ENCODE assay signal across 8 cellular contexts in the genomic region with DNA sequence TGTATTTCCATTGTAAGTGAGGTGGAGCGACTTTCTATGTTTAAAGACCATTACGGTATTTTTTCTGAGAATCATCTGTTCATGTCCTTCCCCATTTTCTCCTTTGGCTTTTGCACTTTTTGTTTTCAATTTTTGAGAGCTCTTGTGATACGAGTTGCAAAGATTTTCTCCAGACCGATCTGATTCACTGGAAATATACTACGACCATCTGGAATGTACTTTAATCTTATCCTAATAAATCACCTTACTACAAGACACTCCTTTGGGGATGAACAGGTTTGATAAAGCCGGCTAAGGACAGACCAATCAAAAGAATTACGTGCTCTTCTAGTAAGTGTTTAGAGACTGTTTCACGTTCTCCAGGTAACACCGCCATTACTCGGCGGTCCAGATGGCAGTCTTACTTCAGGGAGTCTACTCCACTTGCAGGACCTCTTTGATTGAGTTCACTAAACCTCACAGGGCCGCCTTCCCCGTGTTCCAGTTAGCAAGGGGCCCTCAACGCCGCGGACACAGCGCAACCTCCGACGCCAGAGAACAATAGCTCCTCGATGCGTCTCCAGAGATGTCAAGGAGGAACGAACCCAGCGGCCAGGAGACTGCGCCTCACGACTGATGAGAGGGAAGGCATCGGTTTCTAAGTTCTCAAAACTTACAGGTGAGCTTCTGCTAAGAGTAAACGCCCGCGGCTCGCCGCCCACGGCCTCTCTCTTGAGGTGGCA. TPM values are rescaled to one million over a fixed set of nuclear protein-coding genes. Genes with fewer than 3 reads are reported as not detected.
DNase-seq lines count a peak whose midpoint lies in the region; ATAC-seq and TF ChIP-seq lines count a peak whose summit lies in the region.

No MANE protein-coding gene starts in this region.

- H4K91ac ChIP-seq in trophoblast cell (ENCODE audit: low read depth, low read length): peak overlapping the region; percentile 76

- H3K79me2 ChIP-seq in trophoblast cell (ENCODE audit: control insufficient read depth, insufficient read depth, low read length, poor library complexity): peaks cover 19% of the 10 kb centered on the region

- H3K14ac ChIP-seq in trophoblast cell (ENCODE audit: low read length): peak overlapping the region; percentile 78

- H4K8ac ChIP-seq in trophoblast cell (ENCODE audit: low read depth, low read length): peak overlapping the region; percentile 84

- H3K23ac ChIP-seq in trophoblast cell (ENCODE audit: low read length): no peak overlapping the region

- H3K36me3 ChIP-seq in SJSA1 (peaks cover 43% of the 10 kb centered on the region), trophoblast cell (ENCODE audit: control insufficient read depth in 1 of 2, insufficient read depth in 2 of 2, low read length in 2 of 2) (peaks cover 2 to 5% of the 10 kb centered on the region in 2 experiments)

- TF ChIP-seq CTCF in fibroblast of the aortic adventitia (IDR thresholded peaks at IDR 0.05; ENCODE audit: insufficient read depth, low read length): no peak

- H3K36me3 Mint-ChIP-seq in T-helper 1 cell treated with Interleukin-12 subunit alpha and Interleukin-12 subunit beta and Interleukin-4 antibody, amounts not matched to agents 30 μg/mL and 1 μg/mL, for 36 hours (ENCODE audit: low read depth): peaks cover 39% of the 10 kb centered on the region

- peak overlapping the region; percentile 22 for H4K12ac ChIP-seq in trophoblast cell (ENCODE audit: low read depth, low read length)

- peak overlapping the region; percentile 24 for H3K18ac ChIP-seq in trophoblast cell (ENCODE audit: low read length)

- peak overlapping the region; percentile 56 for H3K4me2 ChIP-seq in trophoblast cell (ENCODE audit: low read length)

- peak overlapping the region; percentile 28 for H2BK120ac ChIP-seq in trophoblast cell (ENCODE audit: insufficient read depth, low read length, poor library complexity)

- H3K27ac ChIP-seq in SJSA1 (peak overlapping the region; percentile 96), trophoblast cell (ENCODE audit: low read depth, low read length) (peak overlapping the region; percentile 100)

- DNase-seq in T-helper 1 cell: no peak
- no peak for DNase-seq in SJSA1 (ENCODE audit: low read depth in 1 of 2, low spot score in 2 of 2)
- no peak for DNase-seq in fibroblast of the aortic adventitia (ENCODE audit: low read depth)
- DNase-seq in trophoblast cell: no peak
- DNase-seq in HPDE6-E6E7 (ENCODE audit: extremely low spot score): no peak

- no peak overlapping the region for H2BK12ac ChIP-seq in trophoblast cell (ENCODE audit: low read length)

- peak; percentile 21 for ATAC-seq in HG02973 (IDR thresholded peaks at IDR 0.05; ENCODE audit: unreplicated experiment)
- no peak for ATAC-seq in HG03342 (IDR thresholded peaks at IDR 0.05; ENCODE audit: unreplicated experiment)

- H3K4me1 Mint-ChIP-seq in T-helper 1 cell treated with Interleukin-12 subunit alpha and Interleukin-12 subunit beta and Interleukin-4 antibody, amounts not matched to agents 30 μg/mL and 1 μg/mL, for 36 hours (ENCODE audit: low read depth): peaks cover 35% of the 10 kb centered on the region

- no peak overlapping the region for H2AK5ac ChIP-seq in trophoblast cell (ENCODE audit: low read length)

- WGBS in trophoblast cell (ENCODE audit: extremely low coverage, insufficient coverage, insufficient read length): no CpG with 5 or more reads among the region's 32 CpGs

- H3K4me3 Mint-ChIP-seq in T-helper 1 cell treated with Interleukin-12 subunit alpha and Interleukin-12 subunit beta and Interleukin-4 antibody, amounts not matched to agents 30 μg/mL and 1 μg/mL, for 36 hours: peak overlapping the region; percentile 97

- H2BK5ac ChIP-seq in trophoblast cell (ENCODE audit: low read depth, low read length, poor library complexity): peak overlapping the region; percentile 47

- H3K9me3 Mint-ChIP-seq in T-helper 1 cell treated with Interleukin-12 subunit alpha and Interleukin-12 subunit beta and Interleukin-4 antibody, amounts not matched to agents 30 μg/mL and 1 μg/mL, for 36 hours: peaks cover 11% of the 10 kb centered on the region

- H3K4me1 ChIP-seq in SJSA1 (replicated peaks) (peaks cover 19% of the 10 kb centered on the region), trophoblast cell (ENCODE audit: control insufficient read depth in 1 of 2, insufficient read depth in 2 of 2, low read length in 2 of 2) (no peaks in the 10 kb centered on the region)

- peaks cover 5% of the 10 kb centered on the region for H3K9me3 ChIP-seq in SJSA1 (replicated peaks)
- H3K9me3 ChIP-seq in trophoblast cell (ENCODE audit: insufficient read depth, low read depth, low read length): no peaks in the 10 kb centered on the region

- H3K79me1 ChIP-seq in trophoblast cell (ENCODE audit: low read length): peaks cover 13% of the 10 kb centered on the region

- no peaks in the 10 kb centered on the region for H3K27me3 ChIP-seq in SJSA1 (replicated peaks)
- H3K27me3 ChIP-seq in trophoblast cell (ENCODE audit: insufficient read depth, low read length): no peaks in the 10 kb centered on the region

- peak overlapping the region; percentile 28 for H2AFZ ChIP-seq in trophoblast cell (ENCODE audit: insufficient read depth, low read length, poor library complexity)

- peak overlapping the region; percentile 21 for H3K4ac ChIP-seq in trophoblast cell (ENCODE audit: low read depth, low read length)

- H3K9ac ChIP-seq in trophoblast cell (ENCODE audit: low read length): peak overlapping the region; percentile 91

- no peaks in the 10 kb centered on the region for H3K27me3 Mint-ChIP-seq in T-helper 1 cell treated with Interleukin-12 subunit alpha and Interleukin-12 subunit beta and Interleukin-4 antibody, amounts not matched to agents 30 μg/mL and 1 μg/mL, for 36 hours (ENCODE audit: low read depth)

- peak overlapping the region; percentile 99 for H3K27ac Mint-ChIP-seq in T-helper 1 cell treated with Interleukin-12 subunit alpha and Interleukin-12 subunit beta and Interleukin-4 antibody, amounts not matched to agents 30 μg/mL and 1 μg/mL, for 36 hours

- peak overlapping the region; percentile 100 for H3K4me3 ChIP-seq in SJSA1
- peak overlapping the region; percentile 85 for H3K4me3 ChIP-seq in fibroblast of the aortic adventitia (ENCODE audit: low read depth, low read length)
- peak overlapping the region; percentile 95 for H3K4me3 ChIP-seq in trophoblast cell (ENCODE audit: low read depth, low read length)

RNA-seq across cellular contexts. Expression of a gene that starts 0.9 kb away (rescaled TPM):
- total RNA-seq in SJSA1 (2014; rRNA removed; shearing (Covaris generic)): 91.4 and 111 TPM in 2 replicates
- total RNA-seq in fibroblast of the aortic adventitia (ENCODE audit: low replicate concordance): 71.9 and 103 TPM in 2 replicates
- polyA plus RNA-seq in trophoblast cell (2013): 80.7 and 84.4 TPM in 2 replicates

RNA-seq across cellular contexts. Expression of a gene that starts 33.3 kb away (rescaled TPM):
- total RNA-seq in SJSA1 (2014; rRNA removed; shearing (Covaris generic)): 81.6 and 102 TPM in 2 replicates
- 184 and 504 TPM in 2 replicates for total RNA-seq in fibroblast of the aortic adventitia (ENCODE audit: low replicate concordance)
- polyA plus RNA-seq in trophoblast cell (2013): 26.7 and 26.8 TPM in 2 replicates

RNA-seq across cellular contexts. Expression of a gene that starts 35.5 kb away (rescaled TPM):
- total RNA-seq in SJSA1 (2014; rRNA removed; shearing (Covaris generic)): 81.8 and 120 TPM in 2 replicates
- 22.1 and 66.2 TPM in 2 replicates for total RNA-seq in fibroblast of the aortic adventitia (ENCODE audit: low replicate concordance)
- polyA plus RNA-seq in trophoblast cell (2013): 85.5 and 90.6 TPM in 2 replicates
